In the genomic region with DNA sequence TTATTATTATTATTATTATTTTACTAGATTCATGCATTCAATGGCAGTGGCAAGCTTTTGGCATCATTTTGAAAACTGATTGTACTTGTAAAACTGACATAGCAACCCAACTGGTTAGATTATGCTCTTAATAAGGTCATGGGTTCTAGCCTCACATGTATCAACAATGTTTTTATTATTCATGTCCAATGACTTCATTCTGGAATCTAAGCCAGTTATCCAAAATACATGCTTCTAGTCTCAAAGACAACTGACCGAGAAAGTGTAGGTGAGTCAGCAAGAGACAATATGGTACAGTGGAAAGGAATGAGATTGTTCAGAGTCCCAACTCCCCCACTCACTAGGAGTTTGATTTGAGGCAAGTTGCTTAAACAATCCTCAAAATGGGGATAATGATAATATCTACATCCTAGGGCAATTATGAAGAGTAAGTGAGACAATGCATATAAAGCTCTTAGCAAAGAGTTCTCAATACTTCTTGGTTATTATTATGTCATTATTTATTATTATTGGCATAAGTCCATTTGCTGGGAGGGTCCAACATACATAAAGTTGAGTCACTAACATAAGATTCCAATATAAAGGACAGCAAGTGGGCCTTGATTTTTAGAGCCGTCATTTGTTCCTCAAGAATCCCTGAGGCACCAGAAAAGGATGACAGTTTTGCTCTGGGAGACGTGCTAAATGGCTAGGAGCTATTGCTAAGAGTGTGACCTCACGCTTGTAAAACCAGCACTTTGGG, we compare ENCODE assay signal across 20 cellular contexts.
DNase-seq lines count a peak whose midpoint lies in the region; ATAC-seq and TF ChIP-seq lines count a peak whose summit lies in the region.
"Had no signal": no experiment of that assay in that cellular context is flagged by ENCODE, and none has a peak within 500 bp of the region (broad histone marks: within the 10 kb centered on the region; RNA-seq: fewer than 3 reads in every experiment).

No MANE protein-coding gene starts in this region.

- WGBS in IMR-90 (ENCODE audit: extremely low coverage in 2 of 2, insufficient read length in 1 of 2), 2 experiments, result 80% methylated on average over 2 of the region's 4 CpGs; no CpG with 5 or more reads in 1 of the 2 experiments

- H3K14ac ChIP-seq in IMR-90 (replicated peaks; ENCODE audit: low read depth, low read length), result no peak overlapping the region

- BruUV-seq in IMR-90 (replicated peaks; lab: Mats Ljungman, UMichigan), result no TSS peak

- no peak overlapping the region for H3K4me3 ChIP-seq in IMR-90 (ENCODE audit: insufficient read depth, low read depth, low read length)
- no peak overlapping the region for H3K4me3 ChIP-seq in epithelial cell of esophagus (ENCODE audit: low read length)
- H3K4me3 ChIP-seq: A549, Peyer's patch, SJSA1 had no signal

- H3K79me1 ChIP-seq in IMR-90 (ENCODE audit: low read depth in 1 of 2, low read length in 2 of 2), result no peaks in the 10 kb centered on the region

- H3K36me3 ChIP-seq in IMR-90 (ENCODE audit: control insufficient read depth, insufficient read depth, low read length), result no peaks in the 10 kb centered on the region
- H3K36me3 ChIP-seq: Peyer's patch, SJSA1 had no signal

- CTCF ChIA-PET in IMR-90 (lab: Yijun Ruan, JAX), result no interaction called here

- H3K27ac Mint-ChIP-seq in activated T-helper 17 cell treated with anti-CD3 and anti-CD28 coated beads, Interleukin-2, amount 50 U/mL, for 72 hours, result no peak overlapping the region
- H3K27ac Mint-ChIP-seq: B cell, HFFc6 had no signal

- TF ChIP-seq CTCF in IMR-90 (conservative IDR thresholded peaks at IDR 0.05; ENCODE audit: low read depth, low read length) (no peak), epithelial cell of esophagus (IDR thresholded peaks at IDR 0.05; ENCODE audit: insufficient read depth, low read depth, low read length, missing control alignments) (no peak)

- no peak overlapping the region for H2BK15ac ChIP-seq in IMR-90 (ENCODE audit: low read depth, low read length)

- dilution Hi-C loops in IMR-90 (cut with HindIII; ENCODE audit: low sequenced_read_pairs, unreplicated experiment), result no loop called here

- no peak overlapping the region for H3K4me2 ChIP-seq in IMR-90 (ENCODE audit: low read depth, low read length)
- H3K4me2 ChIP-seq: A549 had no signal

- H2AFZ ChIP-seq in IMR-90 (replicated peaks; ENCODE audit: low read length, poor library complexity), result no peak overlapping the region

- H4K5ac ChIP-seq in IMR-90 (ENCODE audit: low read depth, low read length), result no peak overlapping the region

- H3K9me1 ChIP-seq in IMR-90 (ENCODE audit: insufficient read depth, low read length), result no peaks in the 10 kb centered on the region

- H2BK5ac ChIP-seq in IMR-90 (ENCODE audit: low read depth, low read length, poor library complexity, severe bottlenecking), result no peak overlapping the region

- no peak overlapping the region for H4K8ac ChIP-seq in IMR-90 (ENCODE audit: low read depth in 2 of 2, low read length in 2 of 2)

- POLR2A ChIA-PET in IMR-90 (lab: Charles Lee; ENCODE audit: unreplicated experiment), result no interaction called here

- H4K20me1 ChIP-seq in IMR-90 (ENCODE audit: insufficient read depth, low read length), result no peaks in the 10 kb centered on the region

- H2BK120ac ChIP-seq in IMR-90 (ENCODE audit: low read depth, low read length), result no peak overlapping the region

- peaks cover 19% of the 10 kb centered on the region for H3K4me1 Mint-ChIP-seq in activated T-helper 17 cell treated with anti-CD3 and anti-CD28 coated beads, Interleukin-2, amount 50 U/mL, for 72 hours

- no peak for TF ChIP-seq POLR2A in IMR-90 (IDR thresholded peaks at IDR 0.05; ENCODE audit: low read depth, low read length)

- no peaks in the 10 kb centered on the region for H3K9me3 Mint-ChIP-seq in activated T-helper 17 cell treated with anti-CD3 and anti-CD28 coated beads, Interleukin-2, amount 50 U/mL, for 72 hours
- H3K9me3 Mint-ChIP-seq: HFFc6 had no signal

- no peaks in the 10 kb centered on the region for H3K9me3 ChIP-seq in IMR-90 (ENCODE audit: control insufficient read depth, insufficient read depth, low read length)
- H3K9me3 ChIP-seq: SJSA1 had no signal

- H3K23ac ChIP-seq in IMR-90 (ENCODE audit: low read depth, low read length), result no peak overlapping the region

- H3K27me3 ChIP-seq in IMR-90 (ENCODE audit: control insufficient read depth, insufficient read depth, low read length), result no peaks in the 10 kb centered on the region
- H3K27me3 ChIP-seq: Peyer's patch, SJSA1 had no signal

- H3K4me1 ChIP-seq in IMR-90 (ENCODE audit: control insufficient read depth, insufficient read depth, low read length), result no peaks in the 10 kb centered on the region
- H3K4me1 ChIP-seq: SJSA1 had no signal

- H3K36me3 Mint-ChIP-seq in activated T-helper 17 cell treated with anti-CD3 and anti-CD28 coated beads, Interleukin-2, amount 50 U/mL, for 72 hours (ENCODE audit: low read depth), result no peaks in the 10 kb centered on the region
- H3K36me3 Mint-ChIP-seq: CD14-positive monocyte had no signal

- H3K27me3 Mint-ChIP-seq in activated T-helper 17 cell treated with anti-CD3 and anti-CD28 coated beads, Interleukin-2, amount 50 U/mL, for 72 hours, result no peaks in the 10 kb centered on the region
- H3K27me3 Mint-ChIP-seq: B cell had no signal

- in situ Hi-C loops in IMR-90 (cut with MboI; ENCODE audit: low sequenced_read_pairs), result no loop called here

- DNase-seq in ELR (ENCODE audit: low read depth) (peak; percentile 10), IMR-90 (peak; percentile 2), epithelial cell of esophagus (ENCODE audit: low read depth) (peak; percentile 55), kidney tubule cell (ENCODE audit: low spot score) (peak; percentile 42), HK-2 (ENCODE audit: unreplicated experiment) (no peak), activated T-cell treated with anti-CD3 and anti-CD28 coated beads for 4 hours (no peak)
- no peak for DNase-seq in activated CD4-positive, CD25-positive, alpha-beta regulatory T cell treated with anti-CD3 and anti-CD28 coated beads, Interleukin-2, amount 50 U/mL, for 72 hours
- DNase-seq: GF-D8, HFFc6, NCI-H1694, NCI-H2081, NCI-H2171, NCI-H446, Peyer's patch had no signal

- no peak overlapping the region for H3K4ac ChIP-seq in IMR-90 (ENCODE audit: low read depth, low read length)

- no peak overlapping the region for H2AK9ac ChIP-seq in IMR-90 (replicated peaks; ENCODE audit: low read depth, low read length, poor library complexity)

- H3K9ac ChIP-seq in IMR-90 (ENCODE audit: low read depth, low read length), result no peak overlapping the region

- no peak overlapping the region for H3K56ac ChIP-seq in IMR-90 (ENCODE audit: extremely low read depth, insufficient read depth, low read length)

- ATAC-seq in IMR-90 (ENCODE audit: low read depth), result no peak
- no peak for ATAC-seq in activated T-helper 17 cell treated with anti-CD3 and anti-CD28 coated beads, Interleukin-2, amount 50 U/mL, for 72 hours (replicated peaks)
- ATAC-seq: A549, Right ventricle myocardium inferior had no signal

- no peak for TF ChIP-seq RAD21 in IMR-90 (IDR thresholded peaks at IDR 0.05; ENCODE audit: low read length)

- H2AK5ac ChIP-seq in IMR-90 (ENCODE audit: low read depth, low read length), result no peak overlapping the region

- H4K91ac ChIP-seq in IMR-90 (ENCODE audit: insufficient read depth, low read depth, low read length), result no peak overlapping the region

- H3K4me3 Mint-ChIP-seq in activated T-helper 17 cell treated with anti-CD3 and anti-CD28 coated beads, Interleukin-2, amount 50 U/mL, for 72 hours, result no peak overlapping the region
- H3K4me3 Mint-ChIP-seq: B cell, CD14-positive monocyte, HFFc6 had no signal

- H3K27ac ChIP-seq in IMR-90 (ENCODE audit: insufficient read depth, low read length), result no peak overlapping the region
- H3K27ac ChIP-seq: A549, Peyer's patch, SJSA1 had no signal

- H2BK20ac ChIP-seq in IMR-90 (ENCODE audit: low read depth, low read length), result no peak overlapping the region

- H3K18ac ChIP-seq in IMR-90 (ENCODE audit: low read depth, low read length), result no peak overlapping the region

- intact Hi-C loops in IMR-90 (cut with micrococcal nuclease), result no loop called here

TF ChIP-seq in IMR-90, 13 proteins besides CTCF, POLR2A, EP300 and RAD21:
- TF ChIP-seq RFX5 (IDR thresholded peaks at IDR 0.05; ENCODE audit: low read depth, low read length), result no peak
- no peak for TF ChIP-seq MAFK (IDR thresholded peaks at IDR 0.05; ENCODE audit: low read depth, low read length)
- no peak for TF ChIP-seq CEBPB (IDR thresholded peaks at IDR 0.05; ENCODE audit: low read depth, low read length)
- no peak for TF ChIP-seq BHLHE40 (IDR thresholded peaks at IDR 0.05; ENCODE audit: low read depth, low read length)
- TF ChIP-seq RCOR1 (IDR thresholded peaks at IDR 0.05; ENCODE audit: insufficient replicate concordance, low read length), result no peak
- no peak for TF ChIP-seq FOS (IDR thresholded peaks at IDR 0.05; ENCODE audit: low read depth, low read length)
- TF ChIP-seq ELK1 (IDR thresholded peaks at IDR 0.05; ENCODE audit: borderline replicate concordance, low read depth, low read length), result no peak
- TF ChIP-seq, protein P1, sequence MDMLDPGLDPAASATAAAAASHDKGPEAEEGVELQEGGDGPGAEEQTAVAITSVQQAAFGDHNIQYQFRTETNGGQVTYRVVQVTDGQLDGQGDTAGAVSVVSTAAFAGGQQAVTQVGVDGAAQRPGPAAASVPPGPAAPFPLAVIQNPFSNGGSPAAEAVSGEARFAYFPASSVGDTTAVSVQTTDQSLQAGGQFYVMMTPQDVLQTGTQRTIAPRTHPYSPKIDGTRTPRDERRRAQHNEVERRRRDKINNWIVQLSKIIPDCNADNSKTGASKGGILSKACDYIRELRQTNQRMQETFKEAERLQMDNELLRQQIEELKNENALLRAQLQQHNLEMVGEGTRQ (IDR thresholded peaks at IDR 0.05; ENCODE audit: low read depth, low read length), result no peak
- TF ChIP-seq NFE2L2 (IDR thresholded peaks at IDR 0.05; ENCODE audit: low read depth, low read length), result no peak
- no peak for TF ChIP-seq MAZ (IDR thresholded peaks at IDR 0.05; ENCODE audit: borderline replicate concordance, low read depth, low read length)
- TF ChIP-seq CHD1 (IDR thresholded peaks at IDR 0.05; ENCODE audit: low read depth, low read length), result no peak
- TF ChIP-seq SMC3 (IDR thresholded peaks at IDR 0.05; ENCODE audit: low read depth, low read length), result no peak
- TF ChIP-seq MXI1 (IDR thresholded peaks at IDR 0.05; ENCODE audit: borderline replicate concordance, low read depth, low read length), result no peak
TF ChIP-seq in IMR-90: peak in this region for 0.

Comparison
In these comparisons a context has a peak if more than half of its experiments do, and no peak if none do; other contexts are left out.
1. DNase-seq: peak in ELR (single experiment), IMR-90 (single experiment), epithelial cell of esophagus (single experiment) and kidney tubule cell (single experiment); none in activated CD4-positive, CD25-positive, alpha-beta regulatory T cell treated with anti-CD3 and anti-CD28 coated beads, Interleukin-2, amount 50 U/mL, for 72 hours (single experiment), HK-2 (single experiment) and activated T-cell treated with anti-CD3 and anti-CD28 coated beads for 4 hours (single experiment).